ENCODE assay signal across 14 cellular contexts in the genomic region with DNA sequence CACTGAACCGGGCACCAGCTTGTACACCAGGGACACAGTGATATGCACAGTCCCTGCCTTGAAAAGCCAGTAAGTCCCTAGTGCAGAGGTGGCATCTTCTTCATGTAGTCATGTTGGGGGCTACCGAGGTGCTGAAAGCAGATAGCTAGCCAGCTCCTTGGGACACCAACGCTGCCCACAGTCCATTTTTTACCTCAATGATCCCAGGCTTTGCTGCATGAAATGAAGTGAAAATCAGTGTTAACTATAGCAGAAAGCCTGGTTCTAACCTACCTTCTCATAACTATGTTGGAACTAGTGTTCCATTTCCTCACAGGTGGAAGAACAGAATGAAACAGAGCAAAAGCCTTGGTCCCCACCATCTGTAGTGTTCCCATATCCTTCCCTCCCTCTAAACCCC.
DNase-seq lines count a peak whose midpoint lies in the region; ATAC-seq and TF ChIP-seq lines count a peak whose summit lies in the region.
"Had no signal": no experiment of that assay in that cellular context is flagged by ENCODE, and none has a peak within 500 bp of the region (broad histone marks: within the 10 kb centered on the region; RNA-seq: fewer than 3 reads in every experiment).

No MANE protein-coding gene starts in this region.

- no peaks in the 10 kb centered on the region for H3K27me3 Mint-ChIP-seq in endodermal cell (ENCODE audit: insufficient read depth)

- H4K91ac ChIP-seq in trophoblast cell (ENCODE audit: low read depth, low read length), result peak overlapping the region; percentile 22

- peak overlapping the region; percentile 10 for H3K4me2 ChIP-seq in trophoblast cell (ENCODE audit: low read length)

- no peaks in the 10 kb centered on the region for H3K27me3 ChIP-seq in left ventricle myocardium inferior (ENCODE audit: low read depth)
- H3K27me3 ChIP-seq in endodermal cell (ENCODE audit: control insufficient read depth, insufficient read depth, low read length, poor library complexity, severe bottlenecking), result no peaks in the 10 kb centered on the region
- no peaks in the 10 kb centered on the region for H3K27me3 ChIP-seq in trophoblast cell (ENCODE audit: insufficient read depth, low read length)

- DNase-seq in left ventricle myocardium inferior (no peak), Right ventricle myocardium superior (no peak), endodermal cell (peak; percentile 31), trophoblast cell (no peak), GM19238 (ENCODE audit: insufficient read length, low spot score) (no peak), T-helper 9 cell (no peak)
- DNase-seq: GOT3, NCI-H1048, NCI-H2029 treated with DMSO at 0.1 percent for 48 hours, NCI-H446 treated with DMSO at 0.1 percent for 48 hours had no signal

- H2BK12ac ChIP-seq in trophoblast cell (ENCODE audit: low read length), result peak overlapping the region; percentile 57

- intact Hi-C loops in left ventricle myocardium inferior (cut with micrococcal nuclease) (no loop called here), Right ventricle myocardium superior (cut with DNase I) (no loop called here)

- H3K27ac ChIP-seq in left ventricle myocardium inferior (replicated peaks) (peak overlapping the region; percentile 54), endodermal cell (ENCODE audit: low read depth, low read length) (no peak overlapping the region), trophoblast cell (ENCODE audit: low read depth, low read length) (no peak overlapping the region)
- H3K27ac ChIP-seq: HL-60 had no signal

- H3K36me3 ChIP-seq in left ventricle myocardium inferior (peaks cover 100% of the 10 kb centered on the region), endodermal cell (ENCODE audit: control insufficient read depth, insufficient read depth, low read length) (peaks cover 96% of the 10 kb centered on the region), trophoblast cell (ENCODE audit: control insufficient read depth in 1 of 2, insufficient read depth in 2 of 2, low read length in 2 of 2) (peaks cover 23 to 43% of the 10 kb centered on the region in 2 experiments)

- no peak overlapping the region for H3K18ac ChIP-seq in trophoblast cell (ENCODE audit: low read length)

- no peak overlapping the region for H2AFZ ChIP-seq in trophoblast cell (ENCODE audit: insufficient read depth, low read length, poor library complexity)

- H2BK5ac ChIP-seq in trophoblast cell (ENCODE audit: low read depth, low read length, poor library complexity), result no peak overlapping the region

- H3K9me3 ChIP-seq in left ventricle myocardium inferior (replicated peaks), result no peaks in the 10 kb centered on the region
- H3K9me3 ChIP-seq in endodermal cell (ENCODE audit: control insufficient read depth, low read length), result no peaks in the 10 kb centered on the region
- H3K9me3 ChIP-seq in trophoblast cell (ENCODE audit: insufficient read depth, low read depth, low read length), result no peaks in the 10 kb centered on the region
- H3K9me3 ChIP-seq: HAP-1 had no signal

- H3K4me3 ChIP-seq in left ventricle myocardium inferior (no peak overlapping the region), endodermal cell (ENCODE audit: low read length) (no peak overlapping the region), trophoblast cell (ENCODE audit: low read depth, low read length) (no peak overlapping the region)
- H3K4me3 ChIP-seq: HAP-1 had no signal

- peaks cover 2% of the 10 kb centered on the region for H3K79me2 ChIP-seq in trophoblast cell (ENCODE audit: control insufficient read depth, insufficient read depth, low read length, poor library complexity)

- H3K4ac ChIP-seq in trophoblast cell (ENCODE audit: low read depth, low read length), result no peak overlapping the region

- no peak overlapping the region for H2BK120ac ChIP-seq in trophoblast cell (ENCODE audit: insufficient read depth, low read length, poor library complexity)

- WGBS in endodermal cell (ENCODE audit: insufficient coverage in 1 of 2, insufficient read length in 1 of 2), 2 experiments, result 95 to 100% methylated on average over 2 to 3 of the region's 3 CpGs
- WGBS in trophoblast cell (ENCODE audit: extremely low coverage, insufficient coverage, insufficient read length), result no CpG with 5 or more reads among the region's 3 CpGs

- peaks cover 8% of the 10 kb centered on the region for H3K79me1 ChIP-seq in trophoblast cell (ENCODE audit: low read length)

- H3K9ac ChIP-seq in endodermal cell (ENCODE audit: extremely low read depth, low read length, poor library complexity, severe bottlenecking) (no peak overlapping the region), trophoblast cell (ENCODE audit: low read length) (no peak overlapping the region)

- H3K9me3 Mint-ChIP-seq in endodermal cell, result no peaks in the 10 kb centered on the region
- H3K9me3 Mint-ChIP-seq: HFFc6 had no signal

- H3K23ac ChIP-seq in trophoblast cell (ENCODE audit: low read length), result no peak overlapping the region

- TF ChIP-seq CTCF in left ventricle myocardium inferior (IDR thresholded peaks at IDR 0.05; ENCODE audit: borderline replicate concordance) (no peak), endodermal cell (conservative IDR thresholded peaks at IDR 0.05) (no peak)

- H3K4me1 ChIP-seq in left ventricle myocardium inferior, result peaks cover 69% of the 10 kb centered on the region
- H3K4me1 ChIP-seq in endodermal cell (ENCODE audit: control insufficient read depth, insufficient read depth, low read length), result no peaks in the 10 kb centered on the region
- peaks cover 9 to 18% of the 10 kb centered on the region in 2 experiments for H3K4me1 ChIP-seq in trophoblast cell (ENCODE audit: control insufficient read depth in 1 of 2, insufficient read depth in 2 of 2, low read length in 2 of 2)

- H3K14ac ChIP-seq in trophoblast cell (ENCODE audit: low read length), result no peak overlapping the region

- no peak overlapping the region for H3K4me3 Mint-ChIP-seq in endodermal cell
- H3K4me3 Mint-ChIP-seq: HFFc6 had no signal

- H4K8ac ChIP-seq in trophoblast cell (ENCODE audit: low read depth, low read length), result no peak overlapping the region

- H4K12ac ChIP-seq in trophoblast cell (ENCODE audit: low read depth, low read length), result no peak overlapping the region

- peaks cover 83% of the 10 kb centered on the region for H3K36me3 Mint-ChIP-seq in endodermal cell (ENCODE audit: low read depth)

- H2AK5ac ChIP-seq in trophoblast cell (ENCODE audit: low read length), result peak overlapping the region; percentile 29

- ATAC-seq in Right ventricle myocardium superior (ENCODE audit: poor library complexity), result no peak
- ATAC-seq in HG03280 (IDR thresholded peaks at IDR 0.05; ENCODE audit: unreplicated experiment), result no peak

- H3K27ac Mint-ChIP-seq in endodermal cell, result peak overlapping the region; percentile 56
- H3K27ac Mint-ChIP-seq: HFFc6 had no signal

- H3K4me1 Mint-ChIP-seq in endodermal cell, result no peaks in the 10 kb centered on the region
